ENCODE assay signal across 9 cellular contexts in the genomic region with DNA sequence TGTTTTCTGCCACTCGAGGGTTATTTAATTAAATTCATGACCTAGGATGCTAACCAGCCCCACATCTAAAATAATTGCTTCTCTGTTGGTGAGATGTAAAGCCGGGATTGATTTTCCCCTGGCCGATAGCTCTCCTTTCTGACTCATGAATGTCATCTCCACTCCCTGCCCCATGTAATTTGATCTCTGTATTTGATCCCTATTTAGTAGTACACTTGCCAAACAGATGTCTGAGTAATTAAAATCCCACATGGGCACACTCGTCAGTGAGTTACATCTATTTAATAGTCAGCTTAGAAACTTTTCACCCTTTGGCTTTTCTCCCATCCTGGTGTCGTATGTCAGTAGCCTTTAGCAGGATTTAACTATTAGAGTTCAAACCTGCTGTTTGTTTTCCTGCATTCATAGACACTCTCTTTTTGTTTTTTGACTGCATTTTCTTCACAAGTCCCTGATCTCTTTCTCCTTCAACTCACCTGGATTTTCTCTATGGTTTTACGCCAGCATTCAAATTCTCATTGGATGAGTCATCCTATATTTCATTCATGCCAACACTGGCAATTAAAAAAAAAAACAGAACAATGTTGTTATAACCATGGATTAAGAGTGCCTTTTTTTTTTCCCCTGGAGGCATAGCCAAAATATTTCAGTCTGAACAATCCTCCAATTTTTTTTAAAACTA.
DNase-seq lines count a peak whose midpoint lies in the region; ATAC-seq and TF ChIP-seq lines count a peak whose summit lies in the region.
"Had no signal": no experiment of that assay in that cellular context is flagged by ENCODE, and none has a peak within 500 bp of the region (broad histone marks: within the 10 kb centered on the region; RNA-seq: fewer than 3 reads in every experiment).

No MANE protein-coding gene starts in this region.

- ATAC-seq in activated T-helper 17 cell treated with anti-CD3 and anti-CD28 coated beads, Interleukin-2, amount 50 U/mL, for 72 hours (replicated peaks) = no peak
- ATAC-seq in GM18867 (IDR thresholded peaks at IDR 0.05; ENCODE audit: unreplicated experiment) = no peak

- no peak for TF ChIP-seq CTCF in mesothelial cell of epicardium (IDR thresholded peaks at IDR 0.05; ENCODE audit: unreplicated experiment)

- H3K9me3 Mint-ChIP-seq in mesothelial cell of epicardium = peaks cover 6% of the 10 kb centered on the region
- no peaks in the 10 kb centered on the region for H3K9me3 Mint-ChIP-seq in activated T-helper 17 cell treated with anti-CD3 and anti-CD28 coated beads, Interleukin-2, amount 50 U/mL, for 72 hours
- H3K9me3 Mint-ChIP-seq: memory B cell had no signal

- no peaks in the 10 kb centered on the region for H3K27me3 Mint-ChIP-seq in mesothelial cell of epicardium (ENCODE audit: low read depth)
- peaks cover 18% of the 10 kb centered on the region for H3K27me3 Mint-ChIP-seq in activated T-helper 17 cell treated with anti-CD3 and anti-CD28 coated beads, Interleukin-2, amount 50 U/mL, for 72 hours

- DNase-seq in DMS 273 (lab: John Stamatoyannopoulos, UW; ENCODE audit: unreplicated experiment) (peak; percentile 96), NCI-H1436 (lab: John Stamatoyannopoulos, UW) (peak; percentile 53), amniotic epithelial cell (ENCODE audit: low read depth) (peak; percentile 73), mesothelial cell of epicardium (ENCODE audit: low spot score in 2 of 2, unreplicated experiment in 2 of 2) (no peak), iPS-NIHi7 (ENCODE audit: extremely low spot score) (no peak)
- no peak for DNase-seq in stimulated activated CD4-positive, alpha-beta T cell treated with anti-CD3 and anti-CD28 coated beads, Interleukin-2, amount 100 ng/mL, for 24 hours

- H3K4me1 Mint-ChIP-seq in mesothelial cell of epicardium = peaks cover 38% of the 10 kb centered on the region
- peaks cover 4% of the 10 kb centered on the region for H3K4me1 Mint-ChIP-seq in activated T-helper 17 cell treated with anti-CD3 and anti-CD28 coated beads, Interleukin-2, amount 50 U/mL, for 72 hours

- peak overlapping the region; percentile 87 for H3K27ac Mint-ChIP-seq in mesothelial cell of epicardium
- no peak overlapping the region for H3K27ac Mint-ChIP-seq in activated T-helper 17 cell treated with anti-CD3 and anti-CD28 coated beads, Interleukin-2, amount 50 U/mL, for 72 hours
- H3K27ac Mint-ChIP-seq: memory B cell had no signal

- peak overlapping the region; percentile 15 for H3K4me3 Mint-ChIP-seq in mesothelial cell of epicardium
- H3K4me3 Mint-ChIP-seq in activated T-helper 17 cell treated with anti-CD3 and anti-CD28 coated beads, Interleukin-2, amount 50 U/mL, for 72 hours = no peak overlapping the region
- H3K4me3 Mint-ChIP-seq: memory B cell had no signal

- no peaks in the 10 kb centered on the region for H3K36me3 Mint-ChIP-seq in mesothelial cell of epicardium
- no peaks in the 10 kb centered on the region for H3K36me3 Mint-ChIP-seq in activated T-helper 17 cell treated with anti-CD3 and anti-CD28 coated beads, Interleukin-2, amount 50 U/mL, for 72 hours (ENCODE audit: low read depth)
- H3K36me3 Mint-ChIP-seq: memory B cell had no signal

Comparison
In these comparisons a context has a peak if more than half of its experiments do, and no peak if none do; other contexts are left out.
1. DNase-seq: peak in DMS 273 (single experiment), NCI-H1436 (single experiment) and amniotic epithelial cell (single experiment); none in mesothelial cell of epicardium (0 of 2), stimulated activated CD4-positive, alpha-beta T cell treated with anti-CD3 and anti-CD28 coated beads, Interleukin-2, amount 100 ng/mL, for 24 hours (0 of 2) and iPS-NIHi7 (single experiment).